In the genomic region with DNA sequence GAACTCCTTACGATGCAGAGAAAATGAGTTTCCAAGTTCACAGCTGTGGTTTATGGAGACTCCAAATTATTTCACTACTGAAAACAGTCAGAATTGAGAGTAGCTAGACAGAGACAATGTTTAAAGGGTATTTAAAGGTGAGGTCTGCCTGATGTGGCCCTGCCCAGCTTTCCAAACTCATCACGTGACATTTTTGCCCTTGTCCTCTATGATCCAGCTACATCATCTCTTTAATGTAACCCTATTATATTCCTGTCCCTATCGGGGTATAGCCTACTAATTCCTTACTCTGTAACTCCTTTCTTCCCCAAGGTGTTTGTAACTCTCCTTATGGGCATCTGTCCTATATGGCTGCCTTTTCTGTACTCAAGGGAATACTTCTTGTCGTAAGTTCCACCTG, we compare ENCODE assay signal across 27 cellular contexts.
"Had no signal": no experiment of that assay in that cellular context is flagged by ENCODE, and none has a peak within 500 bp of the region (broad histone marks: within the 10 kb centered on the region; RNA-seq: fewer than 3 reads in every experiment).

No MANE protein-coding gene starts in this region.

- H3K36me3 ChIP-seq: stomach, suprapubic skin, thoracic aorta, thyroid gland, tibial artery, tibial nerve, transverse colon, upper lobe of left lung, upper lobe of right lung, uterus, vagina had no signal

- DNase-seq: stimulated activated CD4-positive, alpha-beta T cell treated with anti-CD3 and anti-CD28 coated beads, Interleukin-2, amount 100 ng/mL, for 48 hours; stimulated activated CD4-positive, alpha-beta T cell treated with anti-CD3 and anti-CD28 coated beads, Interleukin-4, amount 100 ng/mL, for 1 hour; stimulated activated CD4-positive, alpha-beta T cell treated with anti-CD3 and anti-CD28 coated beads, Interleukin-4, amount 100 ng/mL, for 24 hours; stimulated activated CD4-positive, alpha-beta T cell treated with anti-CD3 and anti-CD28 coated beads, Interleukin-4, amount 100 ng/mL, for 4 hours; stimulated activated CD8-positive, alpha-beta memory T cell treated with anti-CD3 and anti-CD28 coated beads, Interleukin-4, amount 100 ng/mL, for 48 hours; stimulated activated naive B cell treated with anti-CD40 and anti-IgM and Interleukin-4, amounts not matched to agents 10 μg/mL and 1 μg/mL and 100 μg/mL, for 72 hours; stimulated activated naive CD4-positive, alpha-beta T cell; stimulated activated naive CD4-positive, alpha-beta T cell treated with Interleukin-2 at 50 U/mL for 16 hours; stimulated activated naive CD8-positive, alpha-beta T cell treated with anti-CD3 and anti-CD28 coated beads, Interleukin-15, amount 100 ng/mL, for 72 hours; stimulated activated naive CD8-positive, alpha-beta T cell treated with anti-CD3 and anti-CD28 coated beads, Interleukin-15, Interleukin-2, amounts not matched to agents 100 U/mL and 50 U/mL, for 24 hours; stomach; substantia nigra; testis; thyroid gland; tibial artery; transverse colon; trophoblast cell; upper lobe of left lung; upper lobe of right lung; uterus had no signal

- H3K4me3 ChIP-seq: stomach, suprapubic skin, testis, thoracic aorta, thyroid gland, tibial artery, tibial nerve, transverse colon, upper lobe of left lung, upper lobe of right lung, uterus, vagina had no signal

- H3K27me3 ChIP-seq: stomach, suprapubic skin, testis, thyroid gland, tibial artery, tibial nerve, transverse colon, upper lobe of left lung, upper lobe of right lung, uterus, vagina had no signal

- FAIRE-seq: urothelium cell line had no signal

- H3K27ac ChIP-seq: stomach, suprapubic skin, testis, thoracic aorta, thyroid gland, tibial artery, tibial nerve, transverse colon, upper lobe of left lung, upper lobe of right lung, uterus, vagina had no signal

- H3K4me1 ChIP-seq: stomach, suprapubic skin, testis, thyroid gland, tibial artery, tibial nerve, transverse colon, upper lobe of left lung, upper lobe of right lung, uterus, vagina had no signal

- H3K9me3 ChIP-seq: stomach, testis, thoracic aorta, thyroid gland, tibial artery, tibial nerve, transverse colon, upper lobe of left lung, uterus, vagina had no signal

- ATAC-seq: stimulated activated effector memory CD8-positive, alpha-beta T cell treated with anti-CD3 and anti-CD28 coated beads, Interleukin-12 subunit alpha, Interleukin-12 subunit beta, amount 100 ng/mL, for 72 hours; stimulated activated memory B cell treated with anti-CD40 and anti-IgM and Interleukin-4, amounts not matched to agents 10 μg/mL and 1 μg/mL and 100 μg/mL, for 72 hours; stimulated activated naive B cell treated with anti-CD40 and anti-IgM and Interleukin-4, amounts not matched to agents 10 μg/mL and 1 μg/mL and 100 μg/mL, for 72 hours; stimulated activated naive CD8-positive, alpha-beta T cell treated with anti-CD3 and anti-CD28 coated beads, Interleukin-15, amount 100 ng/mL, for 72 hours; stimulated activated naive CD8-positive, alpha-beta T cell treated with anti-CD3 and anti-CD28 coated beads, Interleukin-15, Interleukin-2, amounts not matched to agents 100 U/mL and 50 U/mL, for 24 hours; upper lobe of right lung had no signal
